1 cellular context compared by ENCODE assay signal in the genomic region with DNA sequence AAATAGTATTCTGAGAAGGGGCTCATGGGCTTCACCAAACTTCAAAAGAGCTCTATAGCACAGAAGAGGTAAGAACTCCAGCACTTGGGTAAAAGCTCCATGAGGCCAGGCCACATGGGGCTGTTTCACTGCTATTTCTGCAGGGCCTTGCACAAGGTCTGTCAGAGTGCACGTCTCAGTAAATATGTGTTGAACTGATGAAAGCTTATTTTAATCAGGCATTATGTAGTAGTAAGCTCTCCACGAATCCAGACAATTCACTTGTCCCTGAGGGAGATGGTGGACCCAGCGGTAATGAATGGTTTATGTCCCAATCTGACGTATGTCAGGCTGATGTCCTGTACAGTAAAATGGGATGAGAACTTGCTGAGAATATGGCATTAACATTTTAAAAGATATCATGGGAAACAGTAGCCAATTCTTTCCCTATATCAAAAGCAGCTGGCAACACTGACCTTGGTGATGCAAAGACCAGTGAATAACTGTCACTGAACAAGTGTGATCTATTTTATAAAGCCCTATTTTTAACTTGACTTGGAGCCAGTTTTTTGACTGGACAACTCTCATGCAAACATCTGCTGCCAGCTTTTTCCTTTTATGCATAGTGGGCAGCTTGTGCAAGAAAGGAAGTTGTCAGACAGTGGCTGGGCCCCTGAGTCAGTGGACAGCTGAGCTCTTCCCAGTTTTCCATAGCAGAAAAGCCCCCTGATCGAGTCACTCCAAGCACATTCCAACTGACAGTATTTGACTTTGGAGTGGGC.
TF ChIP-seq lines count a peak whose summit lies in the region.

No MANE protein-coding gene starts in this region.

TF ChIP-seq in GM23338, 12 proteins besides CTCF, POLR2A, EP300 and RAD21 (continued from another document):
- TF ChIP-seq POLR2AphosphoS5 (IDR thresholded peaks at IDR 0.05; ENCODE audit: low read depth) (no peak), EZH2phosphoT487 (IDR thresholded peaks at IDR 0.05; ENCODE audit: unreplicated experiment) (no peak), ZNF331 (CRISPR knock-in tag; IDR thresholded peaks at IDR 0.05; ENCODE audit: low read depth) (no peak), STAT1 (IDR thresholded peaks at IDR 0.05; ENCODE audit: unreplicated experiment) (no peak)
- TF ChIP-seq, protein P1, sequence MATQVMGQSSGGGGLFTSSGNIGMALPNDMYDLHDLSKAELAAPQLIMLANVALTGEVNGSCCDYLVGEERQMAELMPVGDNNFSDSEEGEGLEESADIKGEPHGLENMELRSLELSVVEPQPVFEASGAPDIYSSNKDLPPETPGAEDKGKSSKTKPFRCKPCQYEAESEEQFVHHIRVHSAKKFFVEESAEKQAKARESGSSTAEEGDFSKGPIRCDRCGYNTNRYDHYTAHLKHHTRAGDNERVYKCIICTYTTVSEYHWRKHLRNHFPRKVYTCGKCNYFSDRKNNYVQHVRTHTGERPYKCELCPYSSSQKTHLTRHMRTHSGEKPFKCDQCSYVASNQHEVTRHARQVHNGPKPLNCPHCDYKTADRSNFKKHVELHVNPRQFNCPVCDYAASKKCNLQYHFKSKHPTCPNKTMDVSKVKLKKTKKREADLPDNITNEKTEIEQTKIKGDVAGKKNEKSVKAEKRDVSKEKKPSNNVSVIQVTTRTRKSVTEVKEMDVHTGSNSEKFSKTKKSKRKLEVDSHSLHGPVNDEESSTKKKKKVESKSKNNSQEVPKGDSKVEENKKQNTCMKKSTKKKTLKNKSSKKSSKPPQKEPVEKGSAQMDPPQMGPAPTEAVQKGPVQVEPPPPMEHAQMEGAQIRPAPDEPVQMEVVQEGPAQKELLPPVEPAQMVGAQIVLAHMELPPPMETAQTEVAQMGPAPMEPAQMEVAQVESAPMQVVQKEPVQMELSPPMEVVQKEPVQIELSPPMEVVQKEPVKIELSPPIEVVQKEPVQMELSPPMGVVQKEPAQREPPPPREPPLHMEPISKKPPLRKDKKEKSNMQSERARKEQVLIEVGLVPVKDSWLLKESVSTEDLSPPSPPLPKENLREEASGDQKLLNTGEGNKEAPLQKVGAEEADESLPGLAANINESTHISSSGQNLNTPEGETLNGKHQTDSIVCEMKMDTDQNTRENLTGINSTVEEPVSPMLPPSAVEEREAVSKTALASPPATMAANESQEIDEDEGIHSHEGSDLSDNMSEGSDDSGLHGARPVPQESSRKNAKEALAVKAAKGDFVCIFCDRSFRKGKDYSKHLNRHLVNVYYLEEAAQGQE (IDR thresholded peaks at IDR 0.05; ENCODE audit: unreplicated experiment), result no peak
TF ChIP-seq in GM23338: peak in this region for 0.
